Comparison of ENCODE assay signal across 9 cellular contexts in the genomic region with DNA sequence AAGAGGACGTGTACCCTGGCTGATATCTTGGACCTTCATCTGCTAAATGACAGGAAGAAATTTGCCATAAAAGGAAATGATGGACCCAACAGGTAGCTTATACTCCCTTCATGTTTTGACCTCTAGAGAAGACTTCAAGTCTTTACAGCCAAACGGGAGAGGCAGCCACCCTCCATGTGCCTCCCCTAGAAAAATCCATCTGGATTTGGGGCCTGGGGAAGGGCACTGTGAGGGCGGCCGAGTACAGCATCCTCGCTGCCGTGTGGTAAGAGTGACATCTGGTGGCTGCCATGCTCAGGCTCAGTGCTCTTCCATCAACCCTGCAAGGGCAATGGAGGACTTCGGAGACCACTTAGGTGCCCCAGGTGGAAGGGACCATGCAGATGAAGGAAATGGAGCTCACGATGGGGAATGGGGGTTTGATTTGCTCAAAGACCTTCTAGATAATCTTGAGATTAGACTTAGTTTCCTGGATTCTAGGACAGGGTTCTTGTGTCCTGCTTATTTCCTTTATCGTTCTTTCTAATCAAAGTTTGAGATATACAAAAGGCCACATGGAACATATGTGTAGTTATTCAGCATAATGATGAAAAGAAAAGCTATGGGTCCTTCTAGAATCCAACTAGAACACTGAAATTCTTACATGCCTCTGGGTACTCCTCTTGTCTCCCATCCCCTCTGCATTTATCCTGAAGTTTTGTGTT. TPM values are rescaled to one million over a fixed set of nuclear protein-coding genes. Genes with fewer than 3 reads are reported as not detected.
A peak's percentile ranks its signal among the peaks of the same experiment; 100 is the strongest.
DNase-seq lines count a peak whose midpoint lies in the region; ATAC-seq, FAIRE-seq and TF ChIP-seq lines count a peak whose summit lies in the region.
"Had no signal": no experiment of that assay in that cellular context is flagged by ENCODE, and none has a peak within 500 bp of the region (broad histone marks: within the 10 kb centered on the region; RNA-seq: fewer than 3 reads in every experiment).

No MANE protein-coding gene starts in this region.

- H3K9me3 ChIP-seq in OCI-LY7 (ENCODE audit: low read length) (no peaks in the 10 kb centered on the region), left ventricle myocardium inferior (replicated peaks) (no peaks in the 10 kb centered on the region)

- no peaks in the 10 kb centered on the region for H3K4me1 ChIP-seq in OCI-LY7 (ENCODE audit: insufficient read depth, low read length, poor library complexity, severe bottlenecking)
- H3K4me1 ChIP-seq in left ventricle myocardium inferior = no peaks in the 10 kb centered on the region

- intact Hi-C loops in OCI-LY7 (cut with micrococcal nuclease; ENCODE audit: unreplicated experiment) = loop anchor here (5.0 kb wide), 1 partner anchor 140 kb away; no protein-coding TSS in a partner anchor
- intact Hi-C loops in left ventricle myocardium inferior (cut with micrococcal nuclease) = no loop called here

- POLR2A ChIA-PET in OCI-LY7 (lab: Charles Lee) = interaction anchor here (0.7 kb wide), 1 partner anchor 359 kb away, joined by 3 read pairs; no protein-coding TSS in a partner anchor

- no peaks in the 10 kb centered on the region for H4K20me1 ChIP-seq in OCI-LY7 (ENCODE audit: insufficient read depth, low read length)

- no peak overlapping the region for H3K4me2 ChIP-seq in OCI-LY7 (ENCODE audit: low read length)

- TF ChIP-seq CTCF in D721Med (IDR thresholded peaks at IDR 0.05; ENCODE audit: insufficient read depth, missing control alignments) = peak; percentile 81
- TF ChIP-seq CTCF in HFF-Myc (IDR thresholded peaks at IDR 0.05; ENCODE audit: low read depth, low read length, missing control alignments) = peak; percentile 86
- TF ChIP-seq CTCF in OCI-LY7 (conservative IDR thresholded peaks at IDR 0.05; ENCODE audit: low read length) = peak; percentile 73
- TF ChIP-seq CTCF in left ventricle myocardium inferior (IDR thresholded peaks at IDR 0.05; ENCODE audit: borderline replicate concordance) = peak; percentile 84

- H3K4me3 Mint-ChIP-seq in activated naive CD8-positive, alpha-beta T cell treated with anti-CD3 and anti-CD28 coated beads, Interleukin-2, amount 50 U/mL, for 24 hours = no peak overlapping the region
- H3K4me3 Mint-ChIP-seq: natural killer cell treated with Interleukin-12 subunit alpha and Interleukin-12 subunit beta and Interleukin-15 and Interleukin-18, amount 100 ng/mL, for 72 hours had no signal

- H3K9me3 Mint-ChIP-seq in activated naive CD8-positive, alpha-beta T cell treated with anti-CD3 and anti-CD28 coated beads, Interleukin-2, amount 50 U/mL, for 24 hours = no peaks in the 10 kb centered on the region
- H3K9me3 Mint-ChIP-seq: natural killer cell treated with Interleukin-12 subunit alpha and Interleukin-12 subunit beta and Interleukin-15 and Interleukin-18, amount 100 ng/mL, for 72 hours had no signal

- H3K27ac Mint-ChIP-seq in activated naive CD8-positive, alpha-beta T cell treated with anti-CD3 and anti-CD28 coated beads, Interleukin-2, amount 50 U/mL, for 24 hours = no peak overlapping the region
- H3K27ac Mint-ChIP-seq: natural killer cell treated with Interleukin-12 subunit alpha and Interleukin-12 subunit beta and Interleukin-15 and Interleukin-18, amount 100 ng/mL, for 72 hours had no signal

- CTCF ChIA-PET in OCI-LY7 (lab: Charles Lee; ENCODE audit: unreplicated experiment) = no interaction called here

- no peak for FAIRE-seq in D721Med (lab: Jason Lieb, UNC)

- H3K27me3 ChIP-seq in left ventricle myocardium inferior (ENCODE audit: low read depth) = peaks cover 7% of the 10 kb centered on the region

- H3K4me3 ChIP-seq in HFF-Myc (replicated peaks; ENCODE audit: low read depth, low read length) = no peak overlapping the region
- H3K4me3 ChIP-seq in OCI-LY7 (ENCODE audit: low read depth, low read length, poor library complexity, severe bottlenecking) = no peak overlapping the region
- H3K4me3 ChIP-seq in left ventricle myocardium inferior = no peak overlapping the region

- ATAC-seq in activated naive CD8-positive, alpha-beta T cell treated with anti-CD3 and anti-CD28 coated beads, Interleukin-2, amount 50 U/mL, for 24 hours = peak; percentile 73
- ATAC-seq in HG02759 (IDR thresholded peaks at IDR 0.05; ENCODE audit: unreplicated experiment) (no peak), HG02763 (IDR thresholded peaks at IDR 0.05; ENCODE audit: unreplicated experiment) (no peak)

- no peak overlapping the region for H2AFZ ChIP-seq in OCI-LY7 (ENCODE audit: low read length)

- no peak overlapping the region for H3K27ac ChIP-seq in OCI-LY7 (ENCODE audit: low read depth, low read length, poor library complexity, severe bottlenecking)
- no peak overlapping the region for H3K27ac ChIP-seq in left ventricle myocardium inferior (replicated peaks)

- no peaks in the 10 kb centered on the region for H3K9me2 ChIP-seq in OCI-LY7 (ENCODE audit: insufficient read depth, low read length)

- DNase-seq in D721Med (ENCODE audit: insufficient read length, low spot score) (no peak), HFF-Myc (ENCODE audit: extremely low read depth, low read depth) (no peak), OCI-LY7 (ENCODE audit: low spot score) (peak; percentile 14), left ventricle myocardium inferior (peak; percentile 30), putamen (ENCODE audit: low spot score) (peak; percentile 9)
- DNase-seq in activated naive CD8-positive, alpha-beta T cell treated with anti-CD3 and anti-CD28 coated beads, Interleukin-2, amount 50 U/mL, for 24 hours = peak; percentile 47

- no TSS peak for BruUV-seq in OCI-LY7 (replicated peaks; lab: Mats Ljungman, UMichigan)

- peaks cover 8% of the 10 kb centered on the region for H3K4me1 Mint-ChIP-seq in activated naive CD8-positive, alpha-beta T cell treated with anti-CD3 and anti-CD28 coated beads, Interleukin-2, amount 50 U/mL, for 24 hours

- H3K36me3 ChIP-seq in OCI-LY7 (ENCODE audit: insufficient read depth, low read length) (no peaks in the 10 kb centered on the region), left ventricle myocardium inferior (no peaks in the 10 kb centered on the region)

- peaks cover 20% of the 10 kb centered on the region for H3K27me3 Mint-ChIP-seq in activated naive CD8-positive, alpha-beta T cell treated with anti-CD3 and anti-CD28 coated beads, Interleukin-2, amount 50 U/mL, for 24 hours

- no peaks in the 10 kb centered on the region for H3K79me2 ChIP-seq in OCI-LY7 (ENCODE audit: insufficient read depth, low read depth, low read length)

- no peaks in the 10 kb centered on the region for H3K36me3 Mint-ChIP-seq in activated naive CD8-positive, alpha-beta T cell treated with anti-CD3 and anti-CD28 coated beads, Interleukin-2, amount 50 U/mL, for 24 hours (ENCODE audit: low read depth)
- H3K36me3 Mint-ChIP-seq: natural killer cell treated with Interleukin-12 subunit alpha and Interleukin-12 subunit beta and Interleukin-15 and Interleukin-18, amount 100 ng/mL, for 72 hours had no signal

RNA-seq across cellular contexts. Expression of gene AQP9, which starts 44.4 kb away (rescaled TPM):
- total RNA-seq in OCI-LY7 (2014; rRNA removed; shearing (Covaris generic)) = not detected in 2 replicates
- total RNA-seq in OCI-LY7 (2022) (not detected in 2 replicates), left ventricle myocardium inferior (0.77 TPM)

Comparison
In these comparisons a context has a peak if more than half of its experiments do, and no peak if none do; other contexts are left out.
1. DNase-seq: peak in OCI-LY7 (single experiment), activated naive CD8-positive, alpha-beta T cell treated with anti-CD3 and anti-CD28 coated beads, Interleukin-2, amount 50 U/mL, for 24 hours (single experiment), left ventricle myocardium inferior (single experiment) and putamen (single experiment); none in D721Med (single experiment) and HFF-Myc (single experiment).
2. Peak in every context shown above with its lines, with median percentiles within 50 percentile points of each other: CTCF ChIP-seq.